Comparison of ENCODE assay signal across 17 cellular contexts in the genomic region with DNA sequence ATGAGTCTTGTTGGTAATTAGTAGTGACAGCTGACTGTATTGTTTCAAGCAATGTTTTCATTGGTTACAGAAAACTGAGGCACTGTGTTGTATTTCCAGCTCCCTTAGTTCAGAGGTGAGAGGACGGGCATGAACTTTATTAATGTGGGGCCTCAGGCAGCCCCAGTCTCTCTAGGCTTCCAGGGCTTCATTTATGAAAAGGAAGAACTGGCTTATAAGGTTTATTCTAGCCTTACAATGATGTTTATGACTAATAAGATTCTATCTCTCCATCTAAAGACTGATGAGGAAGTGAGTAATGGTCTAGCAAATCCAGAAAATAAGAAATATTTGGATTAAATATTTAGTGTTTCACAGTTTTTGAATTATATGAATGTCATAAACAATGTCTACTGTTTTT. TPM values are rescaled to one million over a fixed set of nuclear protein-coding genes. Genes with fewer than 3 reads are reported as not detected.
DNase-seq lines count a peak whose midpoint lies in the region; ATAC-seq, FAIRE-seq and TF ChIP-seq lines count a peak whose summit lies in the region.
"Had no signal": no experiment of that assay in that cellular context is flagged by ENCODE, and none has a peak within 500 bp of the region (broad histone marks: within the 10 kb centered on the region; RNA-seq: fewer than 3 reads in every experiment).

No MANE protein-coding gene starts in this region.

- FAIRE-seq in K562 (lab: Jason Lieb, UNC) = no peak
- FAIRE-seq: RCC 7860 had no signal

- H3K27ac Mint-ChIP-seq in neural progenitor cell = no peak overlapping the region
- H3K27ac Mint-ChIP-seq in stimulated activated naive CD8-positive, alpha-beta T cell treated with anti-CD3 and anti-CD28 coated beads, Interleukin-15, amount 100 ng/mL, for 72 hours = no peak overlapping the region
- H3K27ac Mint-ChIP-seq: H9 had no signal

- no peaks in the 10 kb centered on the region for H3K9me3 ChIP-seq in GM23248 (ENCODE audit: low read depth)
- no peaks in the 10 kb centered on the region for H3K9me3 ChIP-seq in SJSA1 (replicated peaks)
- no peaks in the 10 kb centered on the region for H3K9me3 ChIP-seq in K562 (replicated peaks; ENCODE audit: control insufficient read depth, insufficient read depth, low read depth, low read length)
- no peaks in the 10 kb centered on the region for H3K9me3 ChIP-seq in neural progenitor cell (ENCODE audit: low read depth)
- H3K9me3 ChIP-seq in MM.1S (replicated peaks; ENCODE audit: insufficient read depth, low read length) = no peaks in the 10 kb centered on the region

- DNase-seq in GM23248 = peak; percentile 27
- DNase-seq in SJSA1 (ENCODE audit: low read depth in 1 of 2, low spot score in 2 of 2) = peak in 1 of 2 experiments; percentile 37
- DNase-seq in K562 (ENCODE audit: extremely low read depth in 1 of 4, low spot score in 3 of 4) = no peak
- no peak for DNase-seq in neural progenitor cell (ENCODE audit: low spot score)
- no peak for DNase-seq in MM.1S
- DNase-seq in NCI-H1694 treated with DMSO at 0.1 percent for 48 hours (lab: John Stamatoyannopoulos, UW) = no peak
- DNase-seq in stimulated activated naive CD8-positive, alpha-beta T cell treated with anti-CD3 and anti-CD28 coated beads, Interleukin-15, amount 100 ng/mL, for 72 hours = no peak
- DNase-seq in SKM-1 treated with dmso at 0.1 percent for 144 hours (lab: John Stamatoyannopoulos, UW; ENCODE audit: unreplicated experiment) = no peak
- DNase-seq: H9, MV-4-11, NCI-H1417, NCI-H2081, NCI-H510A, NCI-H774, SHP77 had no signal

- no peaks in the 10 kb centered on the region for H3K9me3 Mint-ChIP-seq in neural progenitor cell
- H3K9me3 Mint-ChIP-seq in stimulated activated naive CD8-positive, alpha-beta T cell treated with anti-CD3 and anti-CD28 coated beads, Interleukin-15, amount 100 ng/mL, for 72 hours = no peaks in the 10 kb centered on the region
- H3K9me3 Mint-ChIP-seq: H9 had no signal

- H3K9ac ChIP-seq in GM23248 = no peak overlapping the region
- H3K9ac ChIP-seq in K562 (ENCODE audit: insufficient read depth in 1 of 2, low read depth in 2 of 2, low read length in 2 of 2) = no peak overlapping the region
- peak overlapping the region; percentile 32 for H3K9ac ChIP-seq in neural progenitor cell
- H3K9ac ChIP-seq in MM.1S (ENCODE audit: low read length) = no peak overlapping the region

- H3K27me3 Mint-ChIP-seq in neural progenitor cell (ENCODE audit: insufficient read depth, low read depth) = peaks cover 2% of the 10 kb centered on the region
- no peaks in the 10 kb centered on the region for H3K27me3 Mint-ChIP-seq in stimulated activated naive CD8-positive, alpha-beta T cell treated with anti-CD3 and anti-CD28 coated beads, Interleukin-15, amount 100 ng/mL, for 72 hours

- H3K9me2 ChIP-seq in GM23248 (ENCODE audit: insufficient read depth) = no peaks in the 10 kb centered on the region
- H3K9me2 ChIP-seq in MM.1S (replicated peaks; ENCODE audit: insufficient read depth, low read length) = no peaks in the 10 kb centered on the region

- no peak overlapping the region for H2AFZ ChIP-seq in GM23248
- H2AFZ ChIP-seq in K562 (ENCODE audit: low read depth, low read length) = no peak overlapping the region
- no peak overlapping the region for H2AFZ ChIP-seq in neural progenitor cell (replicated peaks)
- H2AFZ ChIP-seq in MM.1S (ENCODE audit: low read length) = no peak overlapping the region

- H3K27me3 ChIP-seq in GM23248 (replicated peaks; ENCODE audit: insufficient read depth) (no peaks in the 10 kb centered on the region), SJSA1 (replicated peaks) (no peaks in the 10 kb centered on the region), K562 (ENCODE audit: control insufficient read depth in 2 of 2, insufficient read depth in 2 of 2, low read length in 2 of 2) (no peaks in the 10 kb centered on the region), neural progenitor cell (no peaks in the 10 kb centered on the region), MM.1S (replicated peaks; ENCODE audit: insufficient read depth, low read length) (no peaks in the 10 kb centered on the region)

- no TSS peak for BruUV-seq in K562 (replicated peaks; lab: Mats Ljungman, UMichigan)

- H3K4me2 ChIP-seq in GM23248 (ENCODE audit: unreplicated experiment) (no peak overlapping the region), K562 (ENCODE audit: insufficient read depth, low read length) (no peak overlapping the region), neural progenitor cell (no peak overlapping the region), MM.1S (ENCODE audit: low read depth, low read length) (no peak overlapping the region)

- TF ChIP-seq CTCF in K562 (IDR thresholded peaks at IDR 0.05 in 2 of 3, conservative IDR thresholded peaks at IDR 0.05 in 1 of 3; ENCODE audit: insufficient read depth in 2 of 3, low read depth in 1 of 3, low read length in 3 of 3) = no peak
- TF ChIP-seq CTCF in neural progenitor cell (IDR thresholded peaks at IDR 0.05) = no peak
- no peak for TF ChIP-seq CTCF in MM.1S (IDR thresholded peaks at IDR 0.05; ENCODE audit: low read length)

- H3F3A ChIP-seq in GM23248 (ENCODE audit: insufficient read depth) = no peaks in the 10 kb centered on the region
- no peaks in the 10 kb centered on the region for H3F3A ChIP-seq in neural progenitor cell (ENCODE audit: low read depth)
- H3F3A ChIP-seq in MM.1S (ENCODE audit: insufficient read depth, low read length) = no peaks in the 10 kb centered on the region

- POLR2A ChIA-PET in K562 (lab: Yijun Ruan, JAX) = no interaction called here

- 68 to 81% methylated on average over 1 of the region's 1 CpG for WGBS in GM23248 (ENCODE audit: low coverage in 1 of 2, low lambda C conversion rate in 2 of 2, missing lambda C conversion rate in 2 of 2), 2 experiments
- 63% methylated on average over 1 of the region's 1 CpG for WGBS in K562 (ENCODE audit: insufficient coverage, low coverage, missing lambda C conversion rate)

- no peak overlapping the region for H3K27ac ChIP-seq in GM23248
- 0 out of 2 replicates have a peak overlapping the region, but pooled peaks have one; percentile 10 for H3K27ac ChIP-seq in SJSA1
- H3K27ac ChIP-seq in K562 (ENCODE audit: extremely low read depth, low read depth, low read length) = no peak overlapping the region
- no peak overlapping the region for H3K27ac ChIP-seq in neural progenitor cell
- H3K27ac ChIP-seq in MM.1S (ENCODE audit: low read length) = no peak overlapping the region
- H3K27ac ChIP-seq: C4-2B had no signal

- H4K20me1 ChIP-seq in GM23248 (ENCODE audit: insufficient read depth) = no peaks in the 10 kb centered on the region
- H4K20me1 ChIP-seq in K562 (replicated peaks; ENCODE audit: control insufficient read depth, insufficient read depth, low read length) = no peaks in the 10 kb centered on the region
- no peaks in the 10 kb centered on the region for H4K20me1 ChIP-seq in neural progenitor cell (ENCODE audit: low read depth)
- no peaks in the 10 kb centered on the region for H4K20me1 ChIP-seq in MM.1S (ENCODE audit: insufficient read depth, low read length)

- in situ Hi-C loops in GM23248 (cut with MboI) = no loop called here
- in situ Hi-C loops in K562 (cut with MboI) = no loop called here

- no peak overlapping the region for H3K4me3 Mint-ChIP-seq in neural progenitor cell
- H3K4me3 Mint-ChIP-seq in stimulated activated naive CD8-positive, alpha-beta T cell treated with anti-CD3 and anti-CD28 coated beads, Interleukin-15, amount 100 ng/mL, for 72 hours = no peak overlapping the region
- H3K4me3 Mint-ChIP-seq: H9 had no signal

- H3K4me1 Mint-ChIP-seq in neural progenitor cell = peaks cover 2% of the 10 kb centered on the region
- no peaks in the 10 kb centered on the region for H3K4me1 Mint-ChIP-seq in stimulated activated naive CD8-positive, alpha-beta T cell treated with anti-CD3 and anti-CD28 coated beads, Interleukin-15, amount 100 ng/mL, for 72 hours
- H3K4me1 Mint-ChIP-seq: H9 had no signal

- H3K36me3 Mint-ChIP-seq in neural progenitor cell = peaks cover 12% of the 10 kb centered on the region

- H3K79me2 ChIP-seq in GM23248 (ENCODE audit: insufficient read depth) (no peaks in the 10 kb centered on the region), K562 (ENCODE audit: control insufficient read depth, insufficient read depth, low read length) (no peaks in the 10 kb centered on the region), neural progenitor cell (ENCODE audit: low read depth) (no peaks in the 10 kb centered on the region), MM.1S (ENCODE audit: low read length) (no peaks in the 10 kb centered on the region)

- H3K4me1 ChIP-seq in GM23248 (ENCODE audit: insufficient read depth) (peaks cover 12% of the 10 kb centered on the region; the same call in 1 of the 2 replicates), SJSA1 (replicated peaks) (peaks cover 22% of the 10 kb centered on the region), K562 (replicated peaks in 1 of 2; ENCODE audit: control insufficient read depth in 2 of 2, insufficient read depth in 2 of 2, low read length in 2 of 2) (peaks cover 0 to 5% of the 10 kb centered on the region in 2 experiments; a peak in 1 of 5 replicates), neural progenitor cell (no peaks in the 10 kb centered on the region), MM.1S (ENCODE audit: low read length) (no peaks in the 10 kb centered on the region)

- no peak for TF ChIP-seq EP300 in K562 (IDR thresholded peaks at IDR 0.05; ENCODE audit: low read length)

- no peak for TF ChIP-seq POLR2A in K562 (conservative IDR thresholded peaks at IDR 0.05)

- no peaks in the 10 kb centered on the region for H3K9me1 ChIP-seq in K562 (ENCODE audit: control insufficient read depth, insufficient read depth, low read length)

- intact Hi-C loops in K562 (cut with micrococcal nuclease) = no loop called here

- no peak overlapping the region for H3K4me3 ChIP-seq in GM23248
- H3K4me3 ChIP-seq in SJSA1 = no peak overlapping the region
- H3K4me3 ChIP-seq in K562 = no peak overlapping the region
- H3K4me3 ChIP-seq in neural progenitor cell = no peak overlapping the region
- H3K4me3 ChIP-seq in MM.1S (ENCODE audit: low read length) = no peak overlapping the region

- no peak for TF ChIP-seq RAD21 in K562 (CRISPR knock-in tag; conservative IDR thresholded peaks at IDR 0.05 in 1 of 2, IDR thresholded peaks at IDR 0.05 in 1 of 2)

- no peak for ATAC-seq in K562
- no peak for ATAC-seq in stimulated activated naive CD8-positive, alpha-beta T cell treated with anti-CD3 and anti-CD28 coated beads, Interleukin-15, amount 100 ng/mL, for 72 hours

- peaks cover 23% of the 10 kb centered on the region for H3K36me3 ChIP-seq in GM23248 (ENCODE audit: low read depth)
- H3K36me3 ChIP-seq in SJSA1 = peaks cover 25% of the 10 kb centered on the region
- peaks cover 19% of the 10 kb centered on the region for H3K36me3 ChIP-seq in K562 (ENCODE audit: control insufficient read depth, insufficient read depth, low read length)
- H3K36me3 ChIP-seq in neural progenitor cell = no peaks in the 10 kb centered on the region
- H3K36me3 ChIP-seq in MM.1S (replicated peaks; ENCODE audit: insufficient read depth, low read length) = 0 out of 2 replicates have a peak, but pooled peaks cover 3% of the 10 kb centered on the region

- CTCF ChIA-PET in K562 (lab: Yijun Ruan, JAX; ENCODE audit: low intra/inter-chr PET ratio) = no interaction called here

RNA-seq across cellular contexts. Expression of gene CBS, which starts 41.5 kb away (rescaled TPM):
- 77.5 and 109 TPM in 2 replicates for total RNA-seq in GM23248 (2014; rRNA removed; shearing (Covaris generic))
- polyA plus RNA-seq in GM23248 (2016; fragmentation: Nextera tagmentation; extraction: Ambion mirVana) = 117 and 118 TPM in 2 replicates
- 17.9 and 34.2 TPM in 2 replicates for total RNA-seq in SJSA1 (2014; rRNA removed; shearing (Covaris generic))
- total RNA-seq in K562 (2011; cell fraction: chromatin; rRNA removed; ENCODE audit: low replicate concordance) = 790 and 1,561 TPM in 2 replicates
- 789 and 809 TPM in 2 replicates for total RNA-seq in K562 (2011; cell fraction: nucleolus; rRNA removed)
- total RNA-seq in K562 (2011; cell fraction: nucleoplasm; rRNA removed) = 557 and 648 TPM in 2 replicates
- 248 and 305 TPM in 2 replicates for total RNA-seq in K562 (2014; rRNA removed)
- total RNA-seq in K562 (2014; rRNA removed; fragmentation: Illumina TruSeq; extraction: Trizol) = 61.3 and 76.2 TPM in 2 replicates
- 95.1 and 105 TPM in 2 replicates for total RNA-seq in K562 (2015; rRNA removed; fragmentation: Illumina TruSeq; extraction: Trizol)
- total RNA-seq in K562 (2021) = 364 and 419 TPM in 2 replicates
- 152 and 199 TPM in 2 replicates for polyA plus RNA-seq in K562 (2011; rRNA removed)
- 85.9 and 97.4 TPM in 2 replicates for polyA plus RNA-seq in K562 (2011; cell fraction: cytosol; rRNA removed)
- polyA plus RNA-seq in K562 (2011; cell fraction: nucleus; rRNA removed) = 1,179 and 1,399 TPM in 2 replicates
- 209 and 400 TPM in 2 replicates for polyA plus RNA-seq in K562 (2012)
- polyA plus RNA-seq in K562 (2014; fragmentation: Illumina TruSeq; extraction: Trizol) = 165 and 263 TPM in 2 replicates
- 1 to 10 TPM; 4.6 to 9.0 TPM for polyA plus RNA-seq in K562 (2014; fragmentation: Nextera tagmentation; extraction: Ambion mirVana)
- polyA plus RNA-seq in K562 (2014; rRNA removed) = 382 and 472 TPM in 2 replicates
- polyA minus RNA-seq in K562 (2011; rRNA and poly(A)+ RNA removed) = 69.7 and 88.6 TPM in 2 replicates
- polyA minus RNA-seq in K562 (2011; cell fraction: cytosol; rRNA and poly(A)+ RNA removed) = 64.9 and 69.5 TPM in 2 replicates
- 257 and 271 TPM in 2 replicates for polyA minus RNA-seq in K562 (2011; cell fraction: nucleus; rRNA and poly(A)+ RNA removed)
- total RNA-seq in neural progenitor cell (ENCODE audit: low replicate concordance) = 56.9 and 118 TPM in 2 replicates

RNA-seq across cellular contexts. Expression of gene PKNOX1, which starts 59.7 kb away (rescaled TPM):
- 9.9 and 11.1 TPM in 2 replicates for total RNA-seq in GM23248 (2014; rRNA removed; shearing (Covaris generic))
- polyA plus RNA-seq in GM23248 (2016; fragmentation: Nextera tagmentation; extraction: Ambion mirVana) (25.9 and 28.2 TPM in 2 replicates), K562 (2011; rRNA removed) (21.8 and 25.9 TPM in 2 replicates), K562 (2014; fragmentation: Illumina TruSeq; extraction: Trizol) (10.4 and 16.0 TPM in 2 replicates), K562 (2014; fragmentation: Nextera tagmentation; extraction: Ambion mirVana) (10 to 100 TPM in 1 of 2 experiments, 1 to 10 TPM in 1; 8.8 to 13.2 TPM), K562 (2014; rRNA removed) (12.7 and 15.4 TPM in 2 replicates)
- 8.8 and 37.7 TPM in 2 replicates for total RNA-seq in SJSA1 (2014; rRNA removed; shearing (Covaris generic))
- 77.9 and 112 TPM in 2 replicates for total RNA-seq in K562 (2011; cell fraction: chromatin; rRNA removed; ENCODE audit: low replicate concordance)
- 19.3 and 19.8 TPM in 2 replicates for total RNA-seq in K562 (2011; cell fraction: nucleolus; rRNA removed)
- 31.2 and 36.2 TPM in 2 replicates for total RNA-seq in K562 (2011; cell fraction: nucleoplasm; rRNA removed)
- total RNA-seq in K562 (2014; rRNA removed) (9.6 and 13.2 TPM in 2 replicates), K562 (2014; rRNA removed; fragmentation: Illumina TruSeq; extraction: Trizol) (12.2 and 14.5 TPM in 2 replicates), K562 (2015; rRNA removed; fragmentation: Illumina TruSeq; extraction: Trizol) (7.1 and 10.0 TPM in 2 replicates), K562 (2021) (11.7 and 14.9 TPM in 2 replicates), neural progenitor cell (ENCODE audit: low replicate concordance) (10.3 and 11.0 TPM in 2 replicates)
- 26.2 and 27.5 TPM in 2 replicates for polyA plus RNA-seq in K562 (2011; cell fraction: cytosol; rRNA removed)
- polyA plus RNA-seq in K562 (2011; cell fraction: nucleus; rRNA removed) = 27.5 and 40.6 TPM in 2 replicates
- 14.5 and 18.7 TPM in 2 replicates for polyA plus RNA-seq in K562 (2012)
- polyA minus RNA-seq in K562 (2011; rRNA and poly(A)+ RNA removed) = 35.3 and 58.4 TPM in 2 replicates
- 6.0 and 16.1 TPM in 2 replicates for polyA minus RNA-seq in K562 (2011; cell fraction: cytosol; rRNA and poly(A)+ RNA removed)
- 13.2 and 35.0 TPM in 2 replicates for polyA minus RNA-seq in K562 (2011; cell fraction: nucleus; rRNA and poly(A)+ RNA removed)
